23 cellular contexts compared by ENCODE assay signal in genomic region chr13:29926077-29926476, GRCh38.
DNase-seq lines count a peak whose midpoint lies in the region; ATAC-seq, FAIRE-seq and TF ChIP-seq lines count a peak whose summit lies in the region.
"Had no signal": no experiment of that assay in that cellular context is flagged by ENCODE, and none has a peak within 500 bp of the region (broad histone marks: within the 10 kb centered on the region; RNA-seq: fewer than 3 reads in every experiment).

No MANE protein-coding gene starts in this region.

- H3K4me2 ChIP-seq in K562 (ENCODE audit: insufficient read depth, low read length) (no peak overlapping the region), HepG2 (ENCODE audit: low read depth, low read length) (no peak overlapping the region)

- intact Hi-C loops in K562 (cut with micrococcal nuclease): no loop called here
- intact Hi-C loops in HepG2 (cut with micrococcal nuclease; ENCODE audit: unreplicated experiment): no loop called here
- intact Hi-C loops in stomach (cut with DNase I; ENCODE audit: low total_unique reads): no loop called here

- TF ChIP-seq CTCF in HFFc6 (IDR thresholded peaks at IDR 0.05) (no peak), K562 (IDR thresholded peaks at IDR 0.05 in 2 of 3, conservative IDR thresholded peaks at IDR 0.05 in 1 of 3; ENCODE audit: insufficient read depth in 2 of 3, low read depth in 1 of 3, low read length in 3 of 3) (no peak), HepG2 (CRISPR knock-in tag; IDR thresholded peaks at IDR 0.05) (no peak), stomach (IDR thresholded peaks at IDR 0.05) (no peak)

- no peak overlapping the region for H3K9ac ChIP-seq in K562 (ENCODE audit: insufficient read depth in 1 of 2, low read depth in 2 of 2, low read length in 2 of 2)
- H3K9ac ChIP-seq in HepG2 (ENCODE audit: insufficient read depth, low read depth, low read length): no peak overlapping the region

- no peaks in the 10 kb centered on the region; a peak in 2 of 5 replicates for H3K4me1 ChIP-seq in K562 (replicated peaks in 1 of 2; ENCODE audit: control insufficient read depth in 2 of 2, insufficient read depth in 2 of 2, low read length in 2 of 2)
- H3K4me1 ChIP-seq in HepG2 (ENCODE audit: insufficient read depth, low read length): peaks cover 48% of the 10 kb centered on the region
- peaks cover 31 to 54% (median 45%) of the 10 kb centered on the region in 4 donors for H3K4me1 ChIP-seq in stomach

- no peak overlapping the region for H3K4me3 Mint-ChIP-seq in HFFc6
- H3K4me3 Mint-ChIP-seq: activated naive CD4-positive, alpha-beta T cell treated with anti-CD3 and anti-CD28 coated beads, Interleukin-2, amount 10 ng/mL, durations not matched to agents 7 days and 5 days; B cell; dendritic cell treated with granulocyte-macrophage colony-stimulating factor and Interleukin-4, amounts not matched to agents 40 ng/mL and 50 ng/mL, for 4 days; immature natural killer cell; memory B cell; neural crest cell had no signal

- H4K20me1 ChIP-seq in K562 (replicated peaks; ENCODE audit: control insufficient read depth, insufficient read depth, low read length) (no peaks in the 10 kb centered on the region), HepG2 (ENCODE audit: insufficient read depth, low read length) (no peaks in the 10 kb centered on the region)

- H2AFZ ChIP-seq in K562 (ENCODE audit: low read depth, low read length): no peak overlapping the region
- no peak overlapping the region for H2AFZ ChIP-seq in HepG2 (ENCODE audit: low read length)

- H3K27me3 ChIP-seq in K562 (ENCODE audit: control insufficient read depth in 2 of 2, insufficient read depth in 2 of 2, low read length in 2 of 2) (no peaks in the 10 kb centered on the region), HepG2 (ENCODE audit: control insufficient read depth in 1 of 2, insufficient read depth in 2 of 2, low read length in 2 of 2) (no peaks in the 10 kb centered on the region), stomach (no peaks in the 10 kb centered on the region)

- POLR2A ChIA-PET in K562 (lab: Yijun Ruan, JAX) (no interaction called here), HepG2 (lab: Yijun Ruan, JAX) (interaction anchor here (1.0 to 2.7 kb wide), 3 partner anchors 76 to 107 kb away, joined by 3 to 14 read pairs (median 4); no protein-coding TSS in a partner anchor)

- H3K4me3 ChIP-seq in K562 (no peak overlapping the region), HepG2 (replicated peaks in 1 of 3; ENCODE audit: insufficient read depth in 1 of 3, low read depth in 2 of 3, low read length in 3 of 3) (no peak overlapping the region), stomach (no peak overlapping the region)
- H3K4me3 ChIP-seq: SK-N-MC had no signal

- no peaks in the 10 kb centered on the region for H3K9me3 ChIP-seq in K562 (replicated peaks; ENCODE audit: control insufficient read depth, insufficient read depth, low read depth, low read length)
- no peaks in the 10 kb centered on the region for H3K9me3 ChIP-seq in HepG2 (ENCODE audit: low read length)
- no peaks in the 10 kb centered on the region for H3K9me3 ChIP-seq in stomach

- TF ChIP-seq POLR2A in K562 (conservative IDR thresholded peaks at IDR 0.05): no peak
- no peak for TF ChIP-seq POLR2A in HepG2 (IDR thresholded peaks at IDR 0.05; ENCODE audit: insufficient read depth in 1 of 2, low read depth in 2 of 2, low read length in 2 of 2)
- TF ChIP-seq POLR2A in stomach (IDR thresholded peaks at IDR 0.05): no peak

- H3K36me3 Mint-ChIP-seq in HFFc6 (ENCODE audit: low read depth): no peaks in the 10 kb centered on the region
- H3K36me3 Mint-ChIP-seq: activated naive CD4-positive, alpha-beta T cell treated with anti-CD3 and anti-CD28 coated beads, Interleukin-2, amount 10 ng/mL, durations not matched to agents 7 days and 5 days; immature natural killer cell; memory B cell had no signal

- H3K27ac ChIP-seq in K562 (ENCODE audit: extremely low read depth, low read depth, low read length): no peak overlapping the region
- no peak overlapping the region for H3K27ac ChIP-seq in HepG2 (ENCODE audit: extremely low read length, insufficient read depth, low read length)
- H3K27ac ChIP-seq in stomach: peak overlapping the region; percentile 70 to 97 (median 93)
- H3K27ac ChIP-seq: SK-N-MC had no signal

- peaks cover 3% of the 10 kb centered on the region for H3K27me3 Mint-ChIP-seq in HFFc6 (ENCODE audit: insufficient read depth)

- peaks cover 55% of the 10 kb centered on the region for H3K4me1 Mint-ChIP-seq in HFFc6 (ENCODE audit: low read depth)
- H3K4me1 Mint-ChIP-seq: B cell, memory B cell had no signal

- CTCF ChIA-PET in K562 (lab: Yijun Ruan, JAX; ENCODE audit: low intra/inter-chr PET ratio): no interaction called here
- CTCF ChIA-PET in HepG2 (lab: Yijun Ruan, JAX; ENCODE audit: low intra/inter-chr PET ratio, low total read pairs): interaction anchor here (1.6 kb wide), 1 partner anchor 155 kb away, joined by 7 read pairs; no protein-coding TSS in a partner anchor

- H3K27ac Mint-ChIP-seq in HFFc6: peak overlapping the region; percentile 99; the same call in 1 of the 2 replicates
- H3K27ac Mint-ChIP-seq: activated naive CD4-positive, alpha-beta T cell treated with anti-CD3 and anti-CD28 coated beads, Interleukin-2, amount 10 ng/mL, durations not matched to agents 7 days and 5 days; B cell; dendritic cell treated with granulocyte-macrophage colony-stimulating factor and Interleukin-4, amounts not matched to agents 40 ng/mL and 50 ng/mL, for 4 days; immature natural killer cell; memory B cell had no signal

- no peak for TF ChIP-seq EP300 in K562 (IDR thresholded peaks at IDR 0.05; ENCODE audit: low read length)
- TF ChIP-seq EP300 in HepG2 (IDR thresholded peaks at IDR 0.05; ENCODE audit: low read depth in 2 of 2, low read length in 2 of 2): no peak
- TF ChIP-seq EP300 in HepG2 (CRISPR knock-in tag; IDR thresholded peaks at IDR 0.05; ENCODE audit: borderline replicate concordance): no peak
- no peak for TF ChIP-seq EP300 in stomach (IDR thresholded peaks at IDR 0.05)

- ATAC-seq in K562 (no peak), HepG2 (no peak), GM19035 (IDR thresholded peaks at IDR 0.05; ENCODE audit: unreplicated experiment) (no peak), GM18907 (IDR thresholded peaks at IDR 0.05; ENCODE audit: unreplicated experiment) (no peak)
- ATAC-seq: Panc1 had no signal

- TF ChIP-seq RAD21 in K562 (CRISPR knock-in tag; conservative IDR thresholded peaks at IDR 0.05 in 1 of 2, IDR thresholded peaks at IDR 0.05 in 1 of 2) (no peak), HepG2 (CRISPR knock-in tag; IDR thresholded peaks at IDR 0.05) (no peak)

- BruUV-seq in K562 (replicated peaks; lab: Mats Ljungman, UMichigan) (no TSS peak), HepG2 (replicated peaks; lab: Mats Ljungman, UMichigan) (no TSS peak)

- H3K36me3 ChIP-seq in K562 (ENCODE audit: control insufficient read depth, insufficient read depth, low read length) (no peaks in the 10 kb centered on the region), HepG2 (replicated peaks in 1 of 2; ENCODE audit: control insufficient read depth in 1 of 2, insufficient read depth in 2 of 2, low read length in 2 of 2) (no peaks in the 10 kb centered on the region), stomach (no peaks in the 10 kb centered on the region)

- WGBS in K562 (ENCODE audit: insufficient coverage, low coverage, missing lambda C conversion rate): 0% methylated on average over 2 of the region's 4 CpGs
- 45% methylated on average over 4 of the region's 4 CpGs for WGBS in HepG2 (ENCODE audit: low lambda C conversion rate)
- WGBS in stomach, 5 donors: 67 to 85% (median 75%) methylated on average over 4 of the region's 4 CpGs

- FAIRE-seq in K562 (lab: Jason Lieb, UNC) (no peak), HepG2 (lab: Jason Lieb, UNC) (no peak)
- FAIRE-seq: G401.6, H54 had no signal

- no peaks in the 10 kb centered on the region for H3K9me3 Mint-ChIP-seq in HFFc6
- H3K9me3 Mint-ChIP-seq: activated naive CD4-positive, alpha-beta T cell treated with anti-CD3 and anti-CD28 coated beads, Interleukin-2, amount 10 ng/mL, durations not matched to agents 7 days and 5 days; dendritic cell treated with granulocyte-macrophage colony-stimulating factor and Interleukin-4, amounts not matched to agents 40 ng/mL and 50 ng/mL, for 4 days; immature natural killer cell; memory B cell; neural crest cell had no signal

- DNase-seq in HFFc6: no peak
- DNase-seq in K562 (ENCODE audit: extremely low read depth in 1 of 4, low spot score in 3 of 4): no peak
- DNase-seq in HepG2 (ENCODE audit: low spot score): no peak
- no peak for DNase-seq in stomach
- DNase-seq in NCI-H510A treated with DMSO at 0.1 percent for 48 hours (lab: John Stamatoyannopoulos, UW): no peak
- no peak for DNase-seq in epidermal melanocyte (ENCODE audit: insufficient read length, low spot score)
- DNase-seq: activated CD4-positive, alpha-beta T cell treated with anti-CD3 and anti-CD28 coated beads for 4 hours; activated naive CD4-positive, alpha-beta T cell treated with anti-CD3 and anti-CD28 coated beads, Interleukin-2, amount 10 ng/mL, durations not matched to agents 7 days and 5 days; activated T-cell treated with anti-CD3 and anti-CD28 coated beads for 4 hours; immature natural killer cell; NCI-H1436; retina; T1000 had no signal

- H3K79me2 ChIP-seq in K562 (ENCODE audit: control insufficient read depth, insufficient read depth, low read length) (no peaks in the 10 kb centered on the region), HepG2 (ENCODE audit: insufficient read depth, low read length) (no peaks in the 10 kb centered on the region)

- no peaks in the 10 kb centered on the region for H3K9me1 ChIP-seq in K562 (ENCODE audit: control insufficient read depth, insufficient read depth, low read length)

- in situ Hi-C loops in K562 (cut with MboI) (no loop called here), HepG2 (cut with HindIII; ENCODE audit: extremely low pct_ligation_motif_present, low pct_unique_long_range_greater_than_20kb) (loop anchor here (10.0 kb wide), 1 partner anchor 151 kb away; no protein-coding TSS in a partner anchor)

TF ChIP-seq in K562, 482 proteins besides CTCF, POLR2A, EP300 and RAD21:
- TF ChIP-seq MAFG (tag; conservative IDR thresholded peaks at IDR 0.05) (no peak), EGR1 (conservative IDR thresholded peaks at IDR 0.05) (0 out of 2 replicates have a peak, but pooled peaks have one; percentile 8)
TF ChIP-seq in K562: peak in this region for 1.

TF ChIP-seq in HepG2, 621 proteins besides CTCF, POLR2A, EP300 and RAD21 (continues in another document):
- peak; percentile 11; the same call in 1 of the 2 replicates for TF ChIP-seq MNT (IDR thresholded peaks at IDR 0.05)

Comparison
In these comparisons a context has a peak if more than half of its experiments do, and no peak if none do; other contexts are left out.
1. H3K27ac ChIP-seq: peak in stomach (5 of 5); none in K562 (single experiment) and HepG2 (single experiment).